2 cellular contexts compared by ENCODE assay signal in the genomic region with DNA sequence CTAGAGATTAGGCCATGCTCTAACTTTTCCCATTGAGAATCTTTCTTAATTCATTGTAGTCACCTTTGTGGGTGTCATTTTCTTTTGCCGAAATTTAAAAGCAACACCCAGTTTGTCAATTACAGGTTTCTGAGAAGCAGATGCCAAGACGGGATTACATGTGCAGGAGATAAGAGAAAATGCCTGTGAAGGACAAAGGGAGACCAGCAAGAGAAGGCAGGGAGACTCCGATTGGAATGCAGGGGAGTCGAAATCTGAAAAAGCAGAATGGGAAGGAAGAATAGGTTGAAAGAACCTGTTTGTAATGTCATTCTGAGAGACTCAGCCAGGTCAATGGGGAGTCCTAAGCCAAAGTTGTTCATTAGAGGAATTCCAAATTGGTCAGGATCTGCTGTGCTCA.
TF ChIP-seq lines count a peak whose summit lies in the region.

No MANE protein-coding gene starts in this region.

TF ChIP-seq in GM23338, 12 proteins besides CTCF, POLR2A, EP300 and RAD21 (continued from another document):
- TF ChIP-seq, protein P1, sequence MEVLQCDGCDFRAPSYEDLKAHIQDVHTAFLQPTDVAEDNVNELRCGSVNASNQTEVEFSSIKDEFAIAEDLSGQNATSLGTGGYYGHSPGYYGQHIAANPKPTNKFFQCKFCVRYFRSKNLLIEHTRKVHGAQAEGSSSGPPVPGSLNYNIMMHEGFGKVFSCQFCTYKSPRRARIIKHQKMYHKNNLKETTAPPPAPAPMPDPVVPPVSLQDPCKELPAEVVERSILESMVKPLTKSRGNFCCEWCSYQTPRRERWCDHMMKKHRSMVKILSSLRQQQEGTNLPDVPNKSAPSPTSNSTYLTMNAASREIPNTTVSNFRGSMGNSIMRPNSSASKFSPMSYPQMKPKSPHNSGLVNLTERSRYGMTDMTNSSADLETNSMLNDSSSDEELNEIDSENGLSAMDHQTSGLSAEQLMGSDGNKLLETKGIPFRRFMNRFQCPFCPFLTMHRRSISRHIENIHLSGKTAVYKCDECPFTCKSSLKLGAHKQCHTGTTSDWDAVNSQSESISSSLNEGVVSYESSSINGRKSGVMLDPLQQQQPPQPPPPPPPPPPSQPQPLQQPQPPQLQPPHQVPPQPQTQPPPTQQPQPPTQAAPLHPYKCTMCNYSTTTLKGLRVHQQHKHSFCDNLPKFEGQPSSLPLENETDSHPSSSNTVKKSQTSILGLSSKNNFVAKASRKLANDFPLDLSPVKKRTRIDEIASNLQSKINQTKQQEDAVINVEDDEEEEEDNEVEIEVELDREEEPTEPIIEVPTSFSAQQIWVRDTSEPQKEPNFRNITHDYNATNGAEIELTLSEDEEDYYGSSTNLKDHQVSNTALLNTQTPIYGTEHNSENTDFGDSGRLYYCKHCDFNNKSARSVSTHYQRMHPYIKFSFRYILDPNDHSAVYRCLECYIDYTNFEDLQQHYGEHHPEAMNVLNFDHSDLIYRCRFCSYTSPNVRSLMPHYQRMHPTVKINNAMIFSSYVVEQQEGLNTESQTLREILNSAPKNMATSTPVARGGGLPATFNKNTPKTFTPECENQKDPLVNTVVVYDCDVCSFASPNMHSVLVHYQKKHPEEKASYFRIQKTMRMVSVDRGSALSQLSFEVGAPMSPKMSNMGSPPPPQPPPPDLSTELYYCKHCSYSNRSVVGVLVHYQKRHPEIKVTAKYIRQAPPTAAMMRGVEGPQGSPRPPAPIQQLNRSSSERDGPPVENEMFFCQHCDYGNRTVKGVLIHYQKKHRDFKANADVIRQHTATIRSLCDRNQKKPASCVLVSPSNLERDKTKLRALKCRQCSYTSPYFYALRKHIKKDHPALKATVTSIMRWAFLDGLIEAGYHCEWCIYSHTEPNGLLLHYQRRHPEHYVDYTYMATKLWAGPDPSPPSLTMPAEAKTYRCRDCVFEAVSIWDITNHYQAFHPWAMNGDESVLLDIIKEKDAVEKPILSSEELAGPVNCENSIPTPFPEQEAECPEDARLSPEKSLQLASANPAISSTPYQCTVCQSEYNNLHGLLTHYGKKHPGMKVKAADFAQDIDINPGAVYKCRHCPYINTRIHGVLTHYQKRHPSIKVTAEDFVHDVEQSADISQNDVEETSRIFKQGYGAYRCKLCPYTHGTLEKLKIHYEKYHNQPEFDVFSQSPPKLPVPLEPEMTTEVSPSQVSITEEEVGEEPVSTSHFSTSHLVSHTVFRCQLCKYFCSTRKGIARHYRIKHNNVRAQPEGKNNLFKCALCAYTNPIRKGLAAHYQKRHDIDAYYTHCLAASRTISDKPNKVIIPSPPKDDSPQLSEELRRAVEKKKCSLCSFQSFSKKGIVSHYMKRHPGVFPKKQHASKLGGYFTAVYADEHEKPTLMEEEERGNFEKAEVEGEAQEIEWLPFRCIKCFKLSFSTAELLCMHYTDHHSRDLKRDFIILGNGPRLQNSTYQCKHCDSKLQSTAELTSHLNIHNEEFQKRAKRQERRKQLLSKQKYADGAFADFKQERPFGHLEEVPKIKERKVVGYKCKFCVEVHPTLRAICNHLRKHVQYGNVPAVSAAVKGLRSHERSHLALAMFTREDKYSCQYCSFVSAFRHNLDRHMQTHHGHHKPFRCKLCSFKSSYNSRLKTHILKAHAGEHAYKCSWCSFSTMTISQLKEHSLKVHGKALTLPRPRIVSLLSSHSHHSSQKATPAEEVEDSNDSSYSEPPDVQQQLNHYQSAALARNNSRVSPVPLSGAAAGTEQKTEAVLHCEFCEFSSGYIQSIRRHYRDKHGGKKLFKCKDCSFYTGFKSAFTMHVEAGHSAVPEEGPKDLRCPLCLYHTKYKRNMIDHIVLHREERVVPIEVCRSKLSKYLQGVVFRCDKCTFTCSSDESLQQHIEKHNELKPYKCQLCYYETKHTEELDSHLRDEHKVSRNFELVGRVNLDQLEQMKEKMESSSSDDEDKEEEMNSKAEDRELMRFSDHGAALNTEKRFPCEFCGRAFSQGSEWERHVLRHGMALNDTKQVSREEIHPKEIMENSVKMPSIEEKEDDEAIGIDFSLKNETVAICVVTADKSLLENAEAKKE (CRISPR knock-in tag; IDR thresholded peaks at IDR 0.05), result peak; percentile 28; the same call in 1 of the 2 replicates

TF ChIP-seq in WTC11, 78 proteins besides CTCF, POLR2A, EP300 and RAD21 (continued from another document):
- TF ChIP-seq, protein P2, sequence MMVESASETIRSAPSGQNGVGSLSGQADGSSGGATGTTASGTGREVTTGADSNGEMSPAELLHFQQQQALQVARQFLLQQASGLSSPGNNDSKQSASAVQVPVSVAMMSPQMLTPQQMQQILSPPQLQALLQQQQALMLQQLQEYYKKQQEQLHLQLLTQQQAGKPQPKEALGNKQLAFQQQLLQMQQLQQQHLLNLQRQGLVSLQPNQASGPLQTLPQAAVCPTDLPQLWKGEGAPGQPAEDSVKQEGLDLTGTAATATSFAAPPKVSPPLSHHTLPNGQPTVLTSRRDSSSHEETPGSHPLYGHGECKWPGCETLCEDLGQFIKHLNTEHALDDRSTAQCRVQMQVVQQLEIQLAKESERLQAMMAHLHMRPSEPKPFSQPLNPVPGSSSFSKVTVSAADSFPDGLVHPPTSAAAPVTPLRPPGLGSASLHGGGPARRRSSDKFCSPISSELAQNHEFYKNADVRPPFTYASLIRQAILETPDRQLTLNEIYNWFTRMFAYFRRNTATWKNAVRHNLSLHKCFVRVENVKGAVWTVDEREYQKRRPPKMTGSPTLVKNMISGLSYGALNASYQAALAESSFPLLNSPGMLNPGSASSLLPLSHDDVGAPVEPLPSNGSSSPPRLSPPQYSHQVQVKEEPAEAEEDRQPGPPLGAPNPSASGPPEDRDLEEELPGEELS (CRISPR knock-in tag; IDR thresholded peaks at IDR 0.05), result no peak
- TF ChIP-seq, protein P3, sequence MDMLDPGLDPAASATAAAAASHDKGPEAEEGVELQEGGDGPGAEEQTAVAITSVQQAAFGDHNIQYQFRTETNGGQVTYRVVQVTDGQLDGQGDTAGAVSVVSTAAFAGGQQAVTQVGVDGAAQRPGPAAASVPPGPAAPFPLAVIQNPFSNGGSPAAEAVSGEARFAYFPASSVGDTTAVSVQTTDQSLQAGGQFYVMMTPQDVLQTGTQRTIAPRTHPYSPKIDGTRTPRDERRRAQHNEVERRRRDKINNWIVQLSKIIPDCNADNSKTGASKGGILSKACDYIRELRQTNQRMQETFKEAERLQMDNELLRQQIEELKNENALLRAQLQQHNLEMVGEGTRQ (CRISPR knock-in tag; IDR thresholded peaks at IDR 0.05), result no peak
- TF ChIP-seq NFE2L1 (CRISPR knock-in tag; IDR thresholded peaks at IDR 0.05), result no peak
- TF ChIP-seq, protein P4, sequence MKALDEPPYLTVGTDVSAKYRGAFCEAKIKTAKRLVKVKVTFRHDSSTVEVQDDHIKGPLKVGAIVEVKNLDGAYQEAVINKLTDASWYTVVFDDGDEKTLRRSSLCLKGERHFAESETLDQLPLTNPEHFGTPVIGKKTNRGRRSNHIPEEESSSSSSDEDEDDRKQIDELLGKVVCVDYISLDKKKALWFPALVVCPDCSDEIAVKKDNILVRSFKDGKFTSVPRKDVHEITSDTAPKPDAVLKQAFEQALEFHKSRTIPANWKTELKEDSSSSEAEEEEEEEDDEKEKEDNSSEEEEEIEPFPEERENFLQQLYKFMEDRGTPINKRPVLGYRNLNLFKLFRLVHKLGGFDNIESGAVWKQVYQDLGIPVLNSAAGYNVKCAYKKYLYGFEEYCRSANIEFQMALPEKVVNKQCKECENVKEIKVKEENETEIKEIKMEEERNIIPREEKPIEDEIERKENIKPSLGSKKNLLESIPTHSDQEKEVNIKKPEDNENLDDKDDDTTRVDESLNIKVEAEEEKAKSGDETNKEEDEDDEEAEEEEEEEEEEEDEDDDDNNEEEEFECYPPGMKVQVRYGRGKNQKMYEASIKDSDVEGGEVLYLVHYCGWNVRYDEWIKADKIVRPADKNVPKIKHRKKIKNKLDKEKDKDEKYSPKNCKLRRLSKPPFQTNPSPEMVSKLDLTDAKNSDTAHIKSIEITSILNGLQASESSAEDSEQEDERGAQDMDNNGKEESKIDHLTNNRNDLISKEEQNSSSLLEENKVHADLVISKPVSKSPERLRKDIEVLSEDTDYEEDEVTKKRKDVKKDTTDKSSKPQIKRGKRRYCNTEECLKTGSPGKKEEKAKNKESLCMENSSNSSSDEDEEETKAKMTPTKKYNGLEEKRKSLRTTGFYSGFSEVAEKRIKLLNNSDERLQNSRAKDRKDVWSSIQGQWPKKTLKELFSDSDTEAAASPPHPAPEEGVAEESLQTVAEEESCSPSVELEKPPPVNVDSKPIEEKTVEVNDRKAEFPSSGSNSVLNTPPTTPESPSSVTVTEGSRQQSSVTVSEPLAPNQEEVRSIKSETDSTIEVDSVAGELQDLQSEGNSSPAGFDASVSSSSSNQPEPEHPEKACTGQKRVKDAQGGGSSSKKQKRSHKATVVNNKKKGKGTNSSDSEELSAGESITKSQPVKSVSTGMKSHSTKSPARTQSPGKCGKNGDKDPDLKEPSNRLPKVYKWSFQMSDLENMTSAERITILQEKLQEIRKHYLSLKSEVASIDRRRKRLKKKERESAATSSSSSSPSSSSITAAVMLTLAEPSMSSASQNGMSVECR (CRISPR knock-in tag; IDR thresholded peaks at IDR 0.05; ENCODE audit: borderline replicate concordance), result no peak
- TF ChIP-seq, protein P5, sequence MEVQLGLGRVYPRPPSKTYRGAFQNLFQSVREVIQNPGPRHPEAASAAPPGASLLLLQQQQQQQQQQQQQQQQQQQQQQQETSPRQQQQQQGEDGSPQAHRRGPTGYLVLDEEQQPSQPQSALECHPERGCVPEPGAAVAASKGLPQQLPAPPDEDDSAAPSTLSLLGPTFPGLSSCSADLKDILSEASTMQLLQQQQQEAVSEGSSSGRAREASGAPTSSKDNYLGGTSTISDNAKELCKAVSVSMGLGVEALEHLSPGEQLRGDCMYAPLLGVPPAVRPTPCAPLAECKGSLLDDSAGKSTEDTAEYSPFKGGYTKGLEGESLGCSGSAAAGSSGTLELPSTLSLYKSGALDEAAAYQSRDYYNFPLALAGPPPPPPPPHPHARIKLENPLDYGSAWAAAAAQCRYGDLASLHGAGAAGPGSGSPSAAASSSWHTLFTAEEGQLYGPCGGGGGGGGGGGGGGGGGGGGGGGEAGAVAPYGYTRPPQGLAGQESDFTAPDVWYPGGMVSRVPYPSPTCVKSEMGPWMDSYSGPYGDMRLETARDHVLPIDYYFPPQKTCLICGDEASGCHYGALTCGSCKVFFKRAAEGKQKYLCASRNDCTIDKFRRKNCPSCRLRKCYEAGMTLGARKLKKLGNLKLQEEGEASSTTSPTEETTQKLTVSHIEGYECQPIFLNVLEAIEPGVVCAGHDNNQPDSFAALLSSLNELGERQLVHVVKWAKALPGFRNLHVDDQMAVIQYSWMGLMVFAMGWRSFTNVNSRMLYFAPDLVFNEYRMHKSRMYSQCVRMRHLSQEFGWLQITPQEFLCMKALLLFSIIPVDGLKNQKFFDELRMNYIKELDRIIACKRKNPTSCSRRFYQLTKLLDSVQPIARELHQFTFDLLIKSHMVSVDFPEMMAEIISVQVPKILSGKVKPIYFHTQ (CRISPR knock-in tag; IDR thresholded peaks at IDR 0.05), result no peak
- no peak for TF ChIP-seq MXD4 (CRISPR knock-in tag; IDR thresholded peaks at IDR 0.05; ENCODE audit: borderline replicate concordance)
- no peak for TF ChIP-seq ETV6 (CRISPR knock-in tag; IDR thresholded peaks at IDR 0.05)
- TF ChIP-seq NR1H2 (CRISPR knock-in tag; IDR thresholded peaks at IDR 0.05), result no peak
- TF ChIP-seq MYBL2 (CRISPR knock-in tag; IDR thresholded peaks at IDR 0.05), result no peak
- TF ChIP-seq, protein P6, sequence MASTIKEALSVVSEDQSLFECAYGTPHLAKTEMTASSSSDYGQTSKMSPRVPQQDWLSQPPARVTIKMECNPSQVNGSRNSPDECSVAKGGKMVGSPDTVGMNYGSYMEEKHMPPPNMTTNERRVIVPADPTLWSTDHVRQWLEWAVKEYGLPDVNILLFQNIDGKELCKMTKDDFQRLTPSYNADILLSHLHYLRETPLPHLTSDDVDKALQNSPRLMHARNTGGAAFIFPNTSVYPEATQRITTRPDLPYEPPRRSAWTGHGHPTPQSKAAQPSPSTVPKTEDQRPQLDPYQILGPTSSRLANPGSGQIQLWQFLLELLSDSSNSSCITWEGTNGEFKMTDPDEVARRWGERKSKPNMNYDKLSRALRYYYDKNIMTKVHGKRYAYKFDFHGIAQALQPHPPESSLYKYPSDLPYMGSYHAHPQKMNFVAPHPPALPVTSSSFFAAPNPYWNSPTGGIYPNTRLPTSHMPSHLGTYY (CRISPR knock-in tag; IDR thresholded peaks at IDR 0.05), result no peak
- TF ChIP-seq OVOL2 (CRISPR knock-in tag; IDR thresholded peaks at IDR 0.05; ENCODE audit: borderline replicate concordance), result no peak
